In genomic region chr1:17585266-17585987, GRCh38 we compare ENCODE assay signal across 1 cellular context.
TF ChIP-seq lines count a peak whose summit lies in the region.

No MANE protein-coding gene starts in this region.

TF ChIP-seq in IMR-90, 13 proteins besides CTCF, POLR2A, EP300 and RAD21:
- no peak for TF ChIP-seq USF2 (IDR thresholded peaks at IDR 0.05; ENCODE audit: low read depth, low read length)
- no peak for TF ChIP-seq MXI1 (IDR thresholded peaks at IDR 0.05; ENCODE audit: borderline replicate concordance, low read depth, low read length)
- TF ChIP-seq CHD1 (IDR thresholded peaks at IDR 0.05; ENCODE audit: low read depth, low read length), result no peak
- no peak for TF ChIP-seq RFX5 (IDR thresholded peaks at IDR 0.05; ENCODE audit: low read depth, low read length)
